Comparison of ENCODE assay signal across 8 cellular contexts in genomic region chr12:47408171-47408871, GRCh38.
A peak's percentile ranks its signal among the peaks of the same experiment; 100 is the strongest.
DNase-seq lines count a peak whose midpoint lies in the region; ATAC-seq, FAIRE-seq and TF ChIP-seq lines count a peak whose summit lies in the region.

No MANE protein-coding gene starts in this region.

- H3K9me3 ChIP-seq in breast epithelium (no peaks in the 10 kb centered on the region), K562 (replicated peaks; ENCODE audit: control insufficient read depth, insufficient read depth, low read depth, low read length) (no peaks in the 10 kb centered on the region)

- in situ Hi-C loops in K562 (cut with MboI): no loop called here

- H2AFZ ChIP-seq in K562 (ENCODE audit: low read depth, low read length): peak overlapping the region; percentile 75

- no peaks in the 10 kb centered on the region for H3K9me3 Mint-ChIP-seq in MCF 10A (ENCODE audit: unreplicated experiment)

- CTCF ChIA-PET in MCF 10A (lab: Yijun Ruan, JAX): interaction anchor here (0.6 to 1.3 kb wide), 4 partner anchors 253 to 379 kb away, joined by 3 to 4 read pairs (median 3); no protein-coding TSS in a partner anchor
- CTCF ChIA-PET in K562 (lab: Yijun Ruan, JAX; ENCODE audit: low intra/inter-chr PET ratio): interaction anchor here (0.8 kb wide), 1 partner anchor 376 kb away, joined by 6 read pairs; no protein-coding TSS in a partner anchor

- no peaks in the 10 kb centered on the region for H3K27me3 ChIP-seq in breast epithelium
- H3K27me3 ChIP-seq in K562 (ENCODE audit: control insufficient read depth in 2 of 2, insufficient read depth in 2 of 2, low read length in 2 of 2): 0 out of 5 replicates have a peak, but pooled peaks cover 0 to 4% of the 10 kb centered on the region in 2 experiments

- H3K36me3 ChIP-seq in breast epithelium (no peaks in the 10 kb centered on the region), K562 (ENCODE audit: control insufficient read depth, insufficient read depth, low read length) (no peaks in the 10 kb centered on the region)

- H3K36me3 Mint-ChIP-seq in MCF 10A (ENCODE audit: insufficient read depth, unreplicated experiment): peaks cover 6% of the 10 kb centered on the region

- H4K20me1 ChIP-seq in K562 (replicated peaks; ENCODE audit: control insufficient read depth, insufficient read depth, low read length): no peaks in the 10 kb centered on the region

- peak; percentile 61 for FAIRE-seq in K562 (lab: Jason Lieb, UNC)

- no peaks in the 10 kb centered on the region for H3K79me2 ChIP-seq in K562 (ENCODE audit: control insufficient read depth, insufficient read depth, low read length)

- TF ChIP-seq RAD21 in K562 (CRISPR knock-in tag; conservative IDR thresholded peaks at IDR 0.05 in 1 of 2, IDR thresholded peaks at IDR 0.05 in 1 of 2): peak; percentile 72 to 87

- H3K4me1 Mint-ChIP-seq in MCF 10A (ENCODE audit: insufficient read depth, unreplicated experiment): no peaks in the 10 kb centered on the region

- BruUV-seq in MCF 10A (replicated peaks; lab: Mats Ljungman, UMichigan) (no TSS peak), K562 (replicated peaks; lab: Mats Ljungman, UMichigan) (no TSS peak)

- H3K4me3 ChIP-seq in breast epithelium (no peak overlapping the region), K562 (no peak overlapping the region), retinal pigment epithelial cell (ENCODE audit: low read length) (no peak overlapping the region)

- DNase-seq in MCF 10A (ENCODE audit: unreplicated experiment): peak; percentile 57
- DNase-seq in breast epithelium (ENCODE audit: low spot score in 2 of 2): no peak
- peak; percentile 52 for DNase-seq in M059J (ENCODE audit: low read depth)
- DNase-seq in K562 (ENCODE audit: extremely low read depth in 1 of 4, low spot score in 3 of 4): peak in 2 of 4 experiments; percentile 32 to 52
- DNase-seq in retinal pigment epithelial cell (ENCODE audit: low read depth): no peak
- no peak for DNase-seq in NCI-H1105 (lab: John Stamatoyannopoulos, UW)
- no peak for DNase-seq in foreskin melanocyte

- H3K4me2 ChIP-seq in K562 (ENCODE audit: insufficient read depth, low read length): no peak overlapping the region

- TF ChIP-seq EP300 in K562 (IDR thresholded peaks at IDR 0.05; ENCODE audit: low read length): no peak

- no peaks in the 10 kb centered on the region for H3K27me3 Mint-ChIP-seq in MCF 10A (ENCODE audit: insufficient read depth, unreplicated experiment)

- H3K27ac Mint-ChIP-seq in MCF 10A (ENCODE audit: low read depth, unreplicated experiment): no peak overlapping the region

- H3K9me1 ChIP-seq in K562 (ENCODE audit: control insufficient read depth, insufficient read depth, low read length): no peaks in the 10 kb centered on the region

- intact Hi-C loops in MCF 10A (cut with micrococcal nuclease) (no loop called here), breast epithelium (cut with DNase I; ENCODE audit: low total_unique reads) (loop anchor here (10.0 kb wide), 1 partner anchor 354 kb away; no protein-coding TSS in a partner anchor), K562 (cut with micrococcal nuclease) (no loop called here)

- TF ChIP-seq POLR2A in breast epithelium (IDR thresholded peaks at IDR 0.05) (no peak), K562 (conservative IDR thresholded peaks at IDR 0.05) (no peak)

- no peak overlapping the region for H3K4me3 Mint-ChIP-seq in MCF 10A (ENCODE audit: unreplicated experiment)

- TF ChIP-seq CTCF in MCF 10A (IDR thresholded peaks at IDR 0.05; ENCODE audit: unreplicated experiment) (peak; percentile 29), breast epithelium (IDR thresholded peaks at IDR 0.05) (peak in 1 of 3 donors; percentile 18), K562 (IDR thresholded peaks at IDR 0.05 in 2 of 3, conservative IDR thresholded peaks at IDR 0.05 in 1 of 3; ENCODE audit: insufficient read depth in 2 of 3, low read depth in 1 of 3, low read length in 3 of 3) (peak; percentile 56 to 71 (median 56)), retinal pigment epithelial cell (conservative IDR thresholded peaks at IDR 0.05; ENCODE audit: low read depth, low read length) (peak; percentile 50)

- ATAC-seq in HG02588 (IDR thresholded peaks at IDR 0.05; ENCODE audit: unreplicated experiment) (peak; percentile 91), K562 (peak; percentile 90)

- POLR2A ChIA-PET in MCF 10A (lab: Yijun Ruan, JAX): interaction anchor here (1.0 kb wide), 1 partner anchor 8 kb away, joined by 3 read pairs; no protein-coding TSS in a partner anchor
- POLR2A ChIA-PET in K562 (lab: Yijun Ruan, JAX): interaction anchor here (1.1 to 2.3 kb wide), 2 partner anchors 13 to 328 kb away, joined by 4 to 6 read pairs; partner anchors contain the start of gene AMIGO2

- no peaks in the 10 kb centered on the region for H3K4me1 ChIP-seq in breast epithelium
- H3K4me1 ChIP-seq in K562 (replicated peaks in 1 of 2; ENCODE audit: control insufficient read depth in 2 of 2, insufficient read depth in 2 of 2, low read length in 2 of 2): no peaks in the 10 kb centered on the region

- WGBS in K562 (ENCODE audit: insufficient coverage, low coverage, missing lambda C conversion rate): 18% methylated on average over 2 of the region's 2 CpGs

- no peak overlapping the region for H3K9ac ChIP-seq in K562 (ENCODE audit: insufficient read depth in 1 of 2, low read depth in 2 of 2, low read length in 2 of 2)

- H3K27ac ChIP-seq in breast epithelium (no peak overlapping the region), K562 (ENCODE audit: extremely low read depth, low read depth, low read length) (no peak overlapping the region)

TF ChIP-seq in K562, 482 proteins besides CTCF, POLR2A, EP300 and RAD21 (continues in another document):
- TF ChIP-seq CHD2 (IDR thresholded peaks at IDR 0.05; ENCODE audit: low read depth, low read length) (no peak), ZNF592 (IDR thresholded peaks at IDR 0.05) (0 out of 2 replicates have a peak, but pooled peaks have one; percentile 30), HDAC2 (IDR thresholded peaks at IDR 0.05) (no peak), ZBTB11 (CRISPR knock-in tag; IDR thresholded peaks at IDR 0.05) (no peak), BACH1 (tag; IDR thresholded peaks at IDR 0.05) (no peak), PHF21A (IDR thresholded peaks at IDR 0.05; ENCODE audit: borderline replicate concordance, low read depth) (no peak), SPI1 (IDR thresholded peaks at IDR 0.05; ENCODE audit: borderline replicate concordance, low read depth, low read length) (peak; percentile 82)

Comparison
In these comparisons a context has a peak if more than half of its experiments do, and no peak if none do; other contexts are left out.
1. DNase-seq: peak in MCF 10A (single experiment) and M059J (single experiment); none in breast epithelium (0 of 2), retinal pigment epithelial cell (single experiment), NCI-H1105 (single experiment) and foreskin melanocyte (single experiment).